13 cellular contexts compared by ENCODE assay signal in genomic region chr10:72251635-72252034, GRCh38. TPM values are rescaled to one million over a fixed set of nuclear protein-coding genes. Genes with fewer than 3 reads are reported as not detected.
DNase-seq lines count a peak whose midpoint lies in the region; ATAC-seq and TF ChIP-seq lines count a peak whose summit lies in the region.
"Had no signal": no experiment of that assay in that cellular context is flagged by ENCODE, and none has a peak within 500 bp of the region (broad histone marks: within the 10 kb centered on the region; RNA-seq: fewer than 3 reads in every experiment).

No MANE protein-coding gene starts in this region.

- POLR2A ChIA-PET in RWPE1 (lab: Yijun Ruan, JAX; ENCODE audit: low non-redundant PET) = interaction anchor here (0.6 to 1.9 kb wide), 2 partner anchors 9 to 22 kb away, joined by 6 to 9 read pairs; no protein-coding TSS in a partner anchor

- 70 to 94% methylated on average over 2 to 6 of the region's 6 CpGs for WGBS in gastroesophageal sphincter (ENCODE audit: low coverage in 1 of 2), 2 donors

- no peak for TF ChIP-seq EP300 in gastroesophageal sphincter (IDR thresholded peaks at IDR 0.05)

- TF ChIP-seq POLR2A in gastroesophageal sphincter (IDR thresholded peaks at IDR 0.05) = no peak

- peaks cover 76% of the 10 kb centered on the region for H3K4me1 Mint-ChIP-seq in activated T-cell treated with anti-CD3 and anti-CD28 coated beads, Interleukin-2, amount 50 U/mL, for 24 hours (ENCODE audit: low read depth)
- peaks cover 32% of the 10 kb centered on the region for H3K4me1 Mint-ChIP-seq in activated T-helper 17 cell treated with anti-CD3 and anti-CD28 coated beads, Interleukin-2, amount 50 U/mL, for 72 hours

- peaks cover 45 to 100% (median 91%) of the 10 kb centered on the region in 3 donors for H3K4me1 ChIP-seq in gastroesophageal sphincter

- no peaks in the 10 kb centered on the region for H3K9me3 ChIP-seq in gastroesophageal sphincter
- H3K9me3 ChIP-seq: MG63, Peyer's patch had no signal

- H3K27me3 ChIP-seq in gastroesophageal sphincter = no peaks in the 10 kb centered on the region
- H3K27me3 ChIP-seq: MG63, Peyer's patch had no signal

- no peak for TF ChIP-seq CTCF in RWPE1 (conservative IDR thresholded peaks at IDR 0.05; ENCODE audit: low read depth)
- no peak for TF ChIP-seq CTCF in gastroesophageal sphincter (IDR thresholded peaks at IDR 0.05)

- no peaks in the 10 kb centered on the region for H3K36me3 Mint-ChIP-seq in activated T-cell treated with anti-CD3 and anti-CD28 coated beads, Interleukin-2, amount 50 U/mL, for 24 hours (ENCODE audit: low read depth)
- H3K36me3 Mint-ChIP-seq in activated T-helper 17 cell treated with anti-CD3 and anti-CD28 coated beads, Interleukin-2, amount 50 U/mL, for 72 hours (ENCODE audit: low read depth) = no peaks in the 10 kb centered on the region

- H3K4me3 ChIP-seq in gastroesophageal sphincter = no peak overlapping the region
- H3K4me3 ChIP-seq: MG63, Peyer's patch had no signal

- no peaks in the 10 kb centered on the region for H3K27me3 Mint-ChIP-seq in activated T-cell treated with anti-CD3 and anti-CD28 coated beads, Interleukin-2, amount 50 U/mL, for 24 hours
- no peaks in the 10 kb centered on the region for H3K27me3 Mint-ChIP-seq in activated T-helper 17 cell treated with anti-CD3 and anti-CD28 coated beads, Interleukin-2, amount 50 U/mL, for 72 hours

- H3K36me3 ChIP-seq in gastroesophageal sphincter = no peaks in the 10 kb centered on the region
- H3K36me3 ChIP-seq: MG63, Peyer's patch had no signal

- H3K27ac Mint-ChIP-seq in activated T-cell treated with anti-CD3 and anti-CD28 coated beads, Interleukin-2, amount 50 U/mL, for 24 hours = peak overlapping the region; percentile 82
- H3K27ac Mint-ChIP-seq in activated T-helper 17 cell treated with anti-CD3 and anti-CD28 coated beads, Interleukin-2, amount 50 U/mL, for 72 hours = no peak overlapping the region

- DNase-seq in activated T-cell treated with anti-CD3 and anti-CD28 coated beads, Interleukin-2, amount 50 U/mL, for 24 hours = no peak
- DNase-seq in activated T-cell treated with anti-CD3 and anti-CD28 coated beads for 4 hours (no peak), RWPE1 (ENCODE audit: low spot score) (no peak), NCI-H774 (lab: John Stamatoyannopoulos, UW) (no peak)
- DNase-seq: DMS 273 treated with DMSO at 0.1 percent for 48 hours, MG63, NCI-H187 treated with DMSO at 0.1 percent for 48 hours, NCI-H524, Peyer's patch had no signal

- no peak overlapping the region for H3K4me3 Mint-ChIP-seq in activated T-cell treated with anti-CD3 and anti-CD28 coated beads, Interleukin-2, amount 50 U/mL, for 24 hours
- H3K4me3 Mint-ChIP-seq in activated T-helper 17 cell treated with anti-CD3 and anti-CD28 coated beads, Interleukin-2, amount 50 U/mL, for 72 hours = no peak overlapping the region

- ATAC-seq in gastroesophageal sphincter = no peak
- ATAC-seq in activated T-helper 17 cell treated with anti-CD3 and anti-CD28 coated beads, Interleukin-2, amount 50 U/mL, for 72 hours (replicated peaks) = no peak
- no peak for ATAC-seq in HG03025 (IDR thresholded peaks at IDR 0.05; ENCODE audit: low FRiP score, unreplicated experiment)

- no peaks in the 10 kb centered on the region for H3K9me3 Mint-ChIP-seq in activated T-cell treated with anti-CD3 and anti-CD28 coated beads, Interleukin-2, amount 50 U/mL, for 24 hours
- no peaks in the 10 kb centered on the region for H3K9me3 Mint-ChIP-seq in activated T-helper 17 cell treated with anti-CD3 and anti-CD28 coated beads, Interleukin-2, amount 50 U/mL, for 72 hours

- CTCF ChIA-PET in RWPE1 (lab: Yijun Ruan, JAX) = no interaction called here

- H3K27ac ChIP-seq in RWPE1 (peak overlapping the region; percentile 100), gastroesophageal sphincter (peak overlapping the region in 3 of 4 donors; percentile 86 to 94 (median 92)), temporal lobe (ENCODE audit: low read depth, low read length) (peak overlapping the region; percentile 56)

RNA-seq across cellular contexts. Expression of gene DDIT4, which starts 22.1 kb away (rescaled TPM):
- total RNA-seq in gastroesophageal sphincter (100 to 1,000 TPM; 129 to 189 (median 133) TPM), temporal lobe (20.4 TPM)
- total RNA-seq in activated T-helper 17 cell treated with anti-CD3 and anti-CD28 coated beads, Interleukin-2, amount 50 U/mL, for 72 hours = 1,000 to 10,000 TPM in 1 of 2 donors, 100 to 1,000 TPM in 1; 746 to 1,569 TPM

RNA-seq across cellular contexts. Expression of gene ASCC1, which starts 35.6 kb away (rescaled TPM):
- 10 to 100 TPM; 24.4 to 42.4 (median 35.2) TPM for total RNA-seq in gastroesophageal sphincter
- 35.9 TPM for total RNA-seq in temporal lobe
- 10 to 100 TPM; 44.0 to 48.6 TPM for total RNA-seq in activated T-helper 17 cell treated with anti-CD3 and anti-CD28 coated beads, Interleukin-2, amount 50 U/mL, for 72 hours

RNA-seq across cellular contexts. Expression of gene ANAPC16, which starts 35.8 kb away (rescaled TPM):
- total RNA-seq in gastroesophageal sphincter = 100 to 1,000 TPM; 133 to 196 (median 156) TPM
- total RNA-seq in temporal lobe = 17.0 TPM
- 100 to 1,000 TPM in 1 of 2 donors, 10 to 100 TPM in 1; 74.3 to 119 TPM for total RNA-seq in activated T-helper 17 cell treated with anti-CD3 and anti-CD28 coated beads, Interleukin-2, amount 50 U/mL, for 72 hours
